18 cellular contexts compared by ENCODE assay signal in the genomic region with DNA sequence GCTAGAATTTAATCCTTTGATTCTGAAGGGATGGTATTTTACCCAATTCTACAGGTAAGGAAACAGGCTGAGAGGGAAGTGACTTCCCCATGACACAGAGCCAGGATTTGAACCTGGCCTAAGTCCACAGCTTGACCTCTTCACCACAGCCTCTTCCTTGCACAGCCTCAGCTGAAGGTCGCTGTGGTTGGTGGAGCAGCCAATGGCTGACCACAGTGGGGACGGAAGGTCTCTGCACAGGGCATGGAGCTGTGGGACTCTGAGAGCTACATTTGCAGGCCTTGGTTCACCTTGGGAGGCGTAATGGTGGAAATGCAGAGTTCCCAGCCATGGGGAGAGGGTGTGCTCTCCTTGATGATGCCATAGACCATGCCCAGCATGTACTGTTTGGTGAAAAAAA.
"Had no signal": no experiment of that assay in that cellular context is flagged by ENCODE, and none has a peak within 500 bp of the region (broad histone marks: within the 10 kb centered on the region; RNA-seq: fewer than 3 reads in every experiment).

No MANE protein-coding gene starts in this region.

- H3K4me3 ChIP-seq: coronary artery, heart left ventricle, mucosa of descending colon, upper lobe of right lung had no signal

- H3K36me3 ChIP-seq: heart left ventricle, upper lobe of right lung, WERI-Rb-1 had no signal

- FAIRE-seq: bronchial epithelial cell, endometrium, TTC549 had no signal

- ATAC-seq: activated CD8-positive, alpha-beta T cell treated with anti-CD3 and anti-CD28 coated beads, Interleukin-2, amount 10 ng/mL, durations not matched to agents 7 days and 5 days; activated naive CD4-positive, alpha-beta T cell treated with anti-CD3 and anti-CD28 coated beads, Interleukin-2, amount 50 U/mL, for 72 hours; heart left ventricle; left cardiac atrium; mucosa of descending colon; T-cell; upper lobe of right lung had no signal

- H3K27ac ChIP-seq: coronary artery, heart left ventricle, upper lobe of right lung, WERI-Rb-1 had no signal

- DNase-seq: activated CD4-positive, alpha-beta T cell treated with anti-CD3 and anti-CD28 coated beads, Interleukin-2, amount 10 ng/mL, durations not matched to agents 7 days and 5 days; activated CD4-positive, CD25-positive, alpha-beta regulatory T cell treated with anti-CD3 and anti-CD28 coated beads, Interleukin-2, amount 50 U/mL, for 72 hours; activated CD8-positive, alpha-beta T cell treated with anti-CD3 and anti-CD28 coated beads, Interleukin-2, amount 10 ng/mL, durations not matched to agents 7 days and 5 days; heart left ventricle; left cardiac atrium; mucosa of descending colon; naive B cell; retina; stimulated activated CD4-positive, alpha-beta T cell treated with anti-CD3 and anti-CD28 coated beads, Interleukin-4, amount 100 ng/mL, for 24 hours; stimulated activated naive CD4-positive, alpha-beta T cell treated with Interleukin-2 at 50 U/mL for 16 hours; T-cell; upper lobe of right lung; WERI-Rb-1 had no signal

- H3K9me3 ChIP-seq: heart left ventricle, mucosa of descending colon, upper lobe of right lung had no signal

- H3K27me3 ChIP-seq: heart left ventricle, upper lobe of right lung had no signal

- H3K4me1 ChIP-seq: upper lobe of right lung had no signal
